Comparison of ENCODE assay signal across 8 cellular contexts in genomic region chr12:107695772-107696171, GRCh38. TPM values are rescaled to one million over a fixed set of nuclear protein-coding genes. Genes with fewer than 3 reads are reported as not detected.
DNase-seq lines count a peak whose midpoint lies in the region; TF ChIP-seq lines count a peak whose summit lies in the region.
"Not testable (repeated sequence)": the region's sequence is repeated elsewhere in the genome, so short reads cannot be mapped to it uniquely, and the experiment has no call there.

No MANE protein-coding gene starts in this region.

- CTCF ChIA-PET in A673 (lab: Charles Lee) (interaction anchor here (0.6 kb wide), 1 partner anchor 239 kb away, joined by 8 read pairs; no protein-coding TSS in a partner anchor), HEK293 (lab: Yijun Ruan, JAX) (interaction anchor here (0.6 to 1.5 kb wide), 8 partner anchors 13 to 211 kb away, joined by 3 to 4 read pairs (median 3); no protein-coding TSS in a partner anchor)

- H3K4me1 ChIP-seq in A673 (ENCODE audit: insufficient read depth, low read length, poor library complexity, severe bottlenecking); HEK293 (ENCODE audit: control insufficient read depth, insufficient read depth, low read length): not testable (repeated sequence)

- TF ChIP-seq CTCF in A673 (conservative IDR thresholded peaks at IDR 0.05; ENCODE audit: low read depth, low read length) (peak; percentile 52), HEK293 (tag by site-specific recombination; IDR thresholded peaks at IDR 0.05) (peak; percentile 21; the same call in 1 of the 2 replicates), fibroblast of mammary gland (conservative IDR thresholded peaks at IDR 0.05; ENCODE audit: control insufficient read depth, insufficient read depth, low read depth, low read length) (peak; percentile 42)

- not testable (repeated sequence) for BruUV-seq in A673 (replicated peaks; lab: Mats Ljungman, UMichigan)

- not testable (repeated sequence) for H3K4me3 ChIP-seq in A673 (ENCODE audit: low read depth, low read length, poor library complexity, severe bottlenecking); HEK293 (ENCODE audit: low read depth, low read length); fibroblast of mammary gland (ENCODE audit: control insufficient read depth, low read depth, low read length)

- DNase-seq in A673 (ENCODE audit: low spot score) = peak; percentile 44
- DNase-seq in D341Med (ENCODE audit: low spot score) = peak; percentile 46
- peak; percentile 19 for DNase-seq in NAMALWA (ENCODE audit: low spot score)
- DNase-seq in SIG-M5 treated with dmso at 0.1 percent for 504 hours (lab: John Stamatoyannopoulos, UW; ENCODE audit: unreplicated experiment) = peak; percentile 42
- DNase-seq in astrocyte of the hippocampus (ENCODE audit: low read depth, low spot score) = peak; percentile 12
- peak; percentile 36 for DNase-seq in fibroblast of mammary gland (ENCODE audit: low read depth)
- DNase-seq in myocyte (ENCODE audit: low read depth) = peak; percentile 3

- POLR2A ChIA-PET in A673 (lab: Charles Lee; ENCODE audit: low non-redundant PET) = interaction anchor here (0.6 kb wide), 1 partner anchor 16 kb away, joined by 8 read pairs; no protein-coding TSS in a partner anchor
- POLR2A ChIA-PET in HEK293 (lab: Yijun Ruan, JAX) = not testable (repeated sequence)

- H3K36me3 ChIP-seq in A673 (ENCODE audit: insufficient read depth, low read length, poor library complexity, severe bottlenecking) (peaks cover 92% of the 10 kb centered on the region), HEK293 (ENCODE audit: control insufficient read depth in 2 of 2, insufficient read depth in 1 of 2, low read length in 2 of 2) (peaks cover 86 to 94% of the 10 kb centered on the region in 2 experiments)

- not testable (repeated sequence) for H3K9me3 ChIP-seq in A673 (ENCODE audit: low read depth, low read length, poor library complexity, severe bottlenecking); HEK293 (ENCODE audit: control insufficient read depth, insufficient read depth, low read depth, low read length)

- intact Hi-C loops in A673 (cut with micrococcal nuclease; ENCODE audit: unreplicated experiment) = not testable (repeated sequence)

- peak overlapping the region; percentile 43 for H3K27ac ChIP-seq in A673 (ENCODE audit: low read depth, low read length, poor library complexity, severe bottlenecking)
- not testable (repeated sequence) for H3K27ac ChIP-seq in HEK293 (ENCODE audit: extremely low read depth, low read depth, low read length)

- not testable (repeated sequence) for H3K27me3 ChIP-seq in A673 (replicated peaks; ENCODE audit: insufficient read depth, low read depth, low read length, poor library complexity)

RNA-seq across cellular contexts. Expression of gene PWP1, which starts 10.2 kb away (rescaled TPM):
- total RNA-seq in A673 (2021) (74.7 and 77.7 TPM in 2 replicates), myocyte (54.2 and 58.0 TPM in 2 replicates)
- polyA plus RNA-seq in myocyte (2012) = 35.6 TPM
